Comparison of ENCODE assay signal across 8 cellular contexts in genomic region chr3:169668957-169669681, GRCh38. TPM values are rescaled to one million over a fixed set of nuclear protein-coding genes. Genes with fewer than 3 reads are reported as not detected.
DNase-seq lines count a peak whose midpoint lies in the region; ATAC-seq and TF ChIP-seq lines count a peak whose summit lies in the region.

No MANE protein-coding gene starts in this region.

- H3K27ac ChIP-seq in SK-N-MC: no peak overlapping the region
- peak overlapping the region in 1 of 2 donors; percentile 24 for H3K27ac ChIP-seq in coronary artery

- H3K4me3 ChIP-seq in MG63 (peak overlapping the region; percentile 38), SK-N-MC (peak overlapping the region; percentile 87), coronary artery (peak overlapping the region; percentile 65)

- H3K9me3 ChIP-seq in MG63 (peaks cover 7% of the 10 kb centered on the region), SK-N-MC (ENCODE audit: low read depth, low read length) (no peaks in the 10 kb centered on the region)

- TF ChIP-seq CTCF in coronary artery (IDR thresholded peaks at IDR 0.05): peak; percentile 72

- DNase-seq in activated CD8-positive, alpha-beta memory T cell treated with anti-CD3 and anti-CD28 coated beads for 24 hours: peak; percentile 75
- no peak for DNase-seq in activated CD8-positive, alpha-beta memory T cell treated with anti-CD3 and anti-CD28 coated beads, Interleukin-2, amount 50 U/mL, for 4 hours
- DNase-seq in MG63 (peak; percentile 75), SK-N-MC (ENCODE audit: low read depth, low spot score) (no peak), coronary artery (ENCODE audit: low spot score) (no peak), left lobe of liver (ENCODE audit: low spot score) (no peak)
- DNase-seq in stimulated activated CD4-positive, alpha-beta T cell treated with anti-CD3 and anti-CD28 coated beads, Interleukin-4, amount 100 ng/mL, for 24 hours: peak; percentile 25

- H3K9ac ChIP-seq in SK-N-MC (ENCODE audit: insufficient read length): no peak overlapping the region

- peaks cover 58% of the 10 kb centered on the region for H3K27me3 ChIP-seq in MG63

- peak; percentile 87 for ATAC-seq in HG02571 (IDR thresholded peaks at IDR 0.05; ENCODE audit: unreplicated experiment)
- ATAC-seq in left lobe of liver: peak; percentile 91

- no peaks in the 10 kb centered on the region for H3K36me3 ChIP-seq in MG63
- H3K36me3 ChIP-seq in SK-N-MC (ENCODE audit: insufficient read depth, low read length): no peaks in the 10 kb centered on the region

RNA-seq across cellular contexts. Expression of gene MECOM, which starts 5.6 kb away (rescaled TPM):
- total RNA-seq in MG63 (2014; rRNA removed; shearing (Covaris generic); ENCODE audit: low replicate concordance): 1.2 and 1.4 TPM in 2 replicates
- 2.5 TPM for total RNA-seq in left lobe of liver

Comparison
In these comparisons a context has a peak if more than half of its experiments do, and no peak if none do; other contexts are left out.
1. DNase-seq: peak in activated CD8-positive, alpha-beta memory T cell treated with anti-CD3 and anti-CD28 coated beads for 24 hours (single experiment), MG63 (single experiment) and stimulated activated CD4-positive, alpha-beta T cell treated with anti-CD3 and anti-CD28 coated beads, Interleukin-4, amount 100 ng/mL, for 24 hours (single experiment); none in activated CD8-positive, alpha-beta memory T cell treated with anti-CD3 and anti-CD28 coated beads, Interleukin-2, amount 50 U/mL, for 4 hours (single experiment), SK-N-MC (single experiment), coronary artery (single experiment) and left lobe of liver (single experiment).
2. Peak in every context shown above with its lines, with median percentiles within 50 percentile points of each other: H3K4me3 ChIP-seq.